In genomic region chr11:84558085-84558905, GRCh38 we compare ENCODE assay signal across 8 cellular contexts.
DNase-seq lines count a peak whose midpoint lies in the region; ATAC-seq, FAIRE-seq and TF ChIP-seq lines count a peak whose summit lies in the region.

No MANE protein-coding gene starts in this region.

- no peaks in the 10 kb centered on the region for H3K4me1 ChIP-seq in lung (ENCODE audit: control insufficient read depth in 2 of 2, insufficient read depth in 2 of 2, low read length in 2 of 2)

- H3K4me3 ChIP-seq in lung: no peak overlapping the region

- no peak overlapping the region for H3K27ac Mint-ChIP-seq in chondrocyte (ENCODE audit: unreplicated experiment)

- no peak for FAIRE-seq in GM12891 (lab: Jason Lieb, UNC)

- H3K9me3 Mint-ChIP-seq in chondrocyte (ENCODE audit: low read depth): no peaks in the 10 kb centered on the region

- TF ChIP-seq POLR2A in GM12891 (IDR thresholded peaks at IDR 0.05; ENCODE audit: low read depth, low read length): no peak

- H3K36me3 Mint-ChIP-seq in chondrocyte (ENCODE audit: low read depth): no peaks in the 10 kb centered on the region

- DNase-seq in DMS 273 (lab: John Stamatoyannopoulos, UW; ENCODE audit: unreplicated experiment) (peak; percentile 65), DMS 273 treated with DMSO at 0.1 percent for 48 hours (lab: John Stamatoyannopoulos, UW) (no peak), NCI-H82 treated with DMSO at 0.1 percent for 48 hours (lab: John Stamatoyannopoulos, UW; ENCODE audit: unreplicated experiment) (peak; percentile 30), chondrocyte (ENCODE audit: low spot score) (no peak), lung (ENCODE audit: low spot score) (no peak), GM12891 (ENCODE audit: insufficient read length, low spot score) (no peak)

- H3K27ac ChIP-seq in lung (ENCODE audit: low read depth in 1 of 2, low read length in 1 of 2): no peak overlapping the region

- no peaks in the 10 kb centered on the region for H3K4me1 Mint-ChIP-seq in chondrocyte (ENCODE audit: low read depth)

- TF ChIP-seq CTCF in chondrocyte (IDR thresholded peaks at IDR 0.05): peak; percentile 86
- peak; percentile 25 for TF ChIP-seq CTCF in lung (IDR thresholded peaks at IDR 0.05; ENCODE audit: control extremely low read depth, extremely low read depth)

- no peak overlapping the region for H3K4me3 Mint-ChIP-seq in chondrocyte (ENCODE audit: unreplicated experiment)

- H3K36me3 ChIP-seq in lung (ENCODE audit: control insufficient read depth in 2 of 2, insufficient read depth in 2 of 2, low read length in 2 of 2): no peaks in the 10 kb centered on the region

- 58 to 71% methylated on average over 5 of the region's 5 CpGs for WGBS in lung, 2 donors

- ATAC-seq in GM19372 (IDR thresholded peaks at IDR 0.05; ENCODE audit: low read depth, unreplicated experiment) (peak; percentile 98), HG03280 (IDR thresholded peaks at IDR 0.05; ENCODE audit: unreplicated experiment) (peak; percentile 91), lung (ENCODE audit: insufficient read depth, low FRiP score) (peak; percentile 53)

- no peaks in the 10 kb centered on the region for H3K27me3 ChIP-seq in lung (ENCODE audit: control insufficient read depth, insufficient read depth)

- no peaks in the 10 kb centered on the region for H3K9me3 ChIP-seq in lung (ENCODE audit: control insufficient read depth in 2 of 2, insufficient read depth in 1 of 2, low read length in 1 of 2)

- H3K27me3 Mint-ChIP-seq in chondrocyte (ENCODE audit: low read depth): peaks cover 5% of the 10 kb centered on the region

TF ChIP-seq in GM12891, 5 proteins besides CTCF, POLR2A, EP300 and RAD21:
- TF ChIP-seq SPI1 (IDR thresholded peaks at IDR 0.05; ENCODE audit: low read depth, low read length) (no peak), TAF1 (IDR thresholded peaks at IDR 0.05; ENCODE audit: low read depth, low read length) (no peak), PAX5 (IDR thresholded peaks at IDR 0.05; ENCODE audit: insufficient read depth, low read length, severe bottlenecking) (no peak), POLR2AphosphoS5 (IDR thresholded peaks at IDR 0.05; ENCODE audit: low read depth, low read length) (no peak), POU2F2 (IDR thresholded peaks at IDR 0.05; ENCODE audit: low read depth, low read length) (no peak)
TF ChIP-seq in GM12891: peak in this region for 0.

Comparison
In these comparisons a context has a peak if more than half of its experiments do, and no peak if none do; other contexts are left out.
1. DNase-seq: peak in DMS 273 (single experiment) and NCI-H82 treated with DMSO at 0.1 percent for 48 hours (single experiment); none in DMS 273 treated with DMSO at 0.1 percent for 48 hours (single experiment), chondrocyte (single experiment), lung (single experiment) and GM12891 (single experiment).
2. Peak in every context shown above with its lines, with median percentiles within 50 percentile points of each other: ATAC-seq.